In genomic region chr2:112811841-112812306, GRCh38 we compare ENCODE assay signal across 9 cellular contexts. TPM values are rescaled to one million over a fixed set of nuclear protein-coding genes. Genes with fewer than 3 reads are reported as not detected.
A peak's percentile ranks its signal among the peaks of the same experiment; 100 is the strongest.
DNase-seq lines count a peak whose midpoint lies in the region; ATAC-seq and TF ChIP-seq lines count a peak whose summit lies in the region.
"Had no signal": no experiment of that assay in that cellular context is flagged by ENCODE, and none has a peak within 500 bp of the region (broad histone marks: within the 10 kb centered on the region; RNA-seq: fewer than 3 reads in every experiment).

No MANE protein-coding gene starts in this region.

- TF ChIP-seq CTCF in chondrocyte (IDR thresholded peaks at IDR 0.05), result no peak
- TF ChIP-seq CTCF in neural crest cell (conservative IDR thresholded peaks at IDR 0.05), result no peak

- H3K9me3 Mint-ChIP-seq in chondrocyte (ENCODE audit: low read depth) (peaks cover 8% of the 10 kb centered on the region), neural crest cell (peaks cover 8% of the 10 kb centered on the region)

- DNase-seq in GF-D8 (lab: John Stamatoyannopoulos, UW), result peak; percentile 57
- DNase-seq in LHCN-M2 (ENCODE audit: low read depth), result peak; percentile 39
- no peak for DNase-seq in chondrocyte (ENCODE audit: low spot score)
- no peak for DNase-seq in neural crest cell (ENCODE audit: low read depth, low spot score)
- DNase-seq in GOT3 (lab: John Stamatoyannopoulos, UW), result no peak
- no peak for DNase-seq in mucosa of gallbladder (ENCODE audit: low spot score)
- DNase-seq in D341Med (ENCODE audit: low spot score), result no peak
- DNase-seq: activated naive CD8-positive, alpha-beta T cell treated with anti-CD3 and anti-CD28 coated beads, Interleukin-2, amount 10 ng/mL, durations not matched to agents 7 days and 5 days had no signal

- H3K27ac Mint-ChIP-seq in chondrocyte (ENCODE audit: unreplicated experiment), result peak overlapping the region; percentile 89
- H3K27ac Mint-ChIP-seq in neural crest cell (ENCODE audit: unreplicated experiment), result peak overlapping the region; percentile 88

- H3K36me3 Mint-ChIP-seq in chondrocyte (ENCODE audit: low read depth) (peaks cover 6% of the 10 kb centered on the region), neural crest cell (ENCODE audit: low read depth) (peaks cover 6% of the 10 kb centered on the region)

- H3K4me3 Mint-ChIP-seq in chondrocyte (ENCODE audit: unreplicated experiment), result no peak overlapping the region
- no peak overlapping the region for H3K4me3 Mint-ChIP-seq in neural crest cell

- no peaks in the 10 kb centered on the region for H3K27me3 Mint-ChIP-seq in chondrocyte (ENCODE audit: low read depth)
- H3K27me3 Mint-ChIP-seq in neural crest cell (ENCODE audit: low read depth), result no peaks in the 10 kb centered on the region

- peaks cover 38% of the 10 kb centered on the region for H3K4me1 Mint-ChIP-seq in chondrocyte (ENCODE audit: low read depth)
- H3K4me1 Mint-ChIP-seq in neural crest cell, result peaks cover 42% of the 10 kb centered on the region

- ATAC-seq in HG03460 (IDR thresholded peaks at IDR 0.05; ENCODE audit: unreplicated experiment), result no peak

RNA-seq across cellular contexts. Expression of gene IL1B, which starts 24.7 kb away (rescaled TPM):
- total RNA-seq in LHCN-M2 (2014; rRNA removed) (0.06 and 0.86 TPM in 2 replicates), chondrocyte (not detected in 3 replicates), neural crest cell (not detected in 2 replicates), mucosa of gallbladder (33.2 TPM)
- 0.30 TPM for polyA plus RNA-seq in LHCN-M2 (2012)

RNA-seq across cellular contexts. Expression of gene IL1A, which starts 27.6 kb away (rescaled TPM):
- total RNA-seq in LHCN-M2 (2014; rRNA removed) (not detected in 2 replicates), chondrocyte (not detected in 3 replicates), neural crest cell (not detected in 2 replicates), mucosa of gallbladder (0.66 TPM)
- not detected for polyA plus RNA-seq in LHCN-M2 (2012)
- total RNA-seq: activated naive CD8-positive, alpha-beta T cell treated with anti-CD3 and anti-CD28 coated beads, Interleukin-2, amount 10 ng/mL, durations not matched to agents 7 days and 5 days had no signal

RNA-seq across cellular contexts. Expression of gene CKAP2L, which starts 47.5 kb away (rescaled TPM):
- total RNA-seq in LHCN-M2 (2014; rRNA removed), result 23.9 and 33.2 TPM in 2 replicates
- polyA plus RNA-seq in LHCN-M2 (2012), result 6.4 TPM
- total RNA-seq in chondrocyte, result 3.4 to 6.1 TPM (median 5.1 TPM) in 3 replicates
- 27.4 and 31.3 TPM in 2 replicates for total RNA-seq in neural crest cell
- 1.5 TPM for total RNA-seq in mucosa of gallbladder

Comparison
In these comparisons a context has a peak if more than half of its experiments do, and no peak if none do; other contexts are left out.
1. DNase-seq: peak in GF-D8 (single experiment) and LHCN-M2 (single experiment); none in chondrocyte (single experiment), neural crest cell (single experiment), GOT3 (single experiment), mucosa of gallbladder (single experiment) and D341Med (single experiment).
2. RNA of gene IL1B, which starts 24.7 kb away (total RNA-seq): 33.2 TPM in mucosa of gallbladder (single experiment); 0.06 to 0.86 TPM in LHCN-M2, not detected in chondrocyte and not detected in neural crest cell; every median in the first group is over 10 times any median in the second.